Comparison of ENCODE assay signal across 14 cellular contexts in the genomic region with DNA sequence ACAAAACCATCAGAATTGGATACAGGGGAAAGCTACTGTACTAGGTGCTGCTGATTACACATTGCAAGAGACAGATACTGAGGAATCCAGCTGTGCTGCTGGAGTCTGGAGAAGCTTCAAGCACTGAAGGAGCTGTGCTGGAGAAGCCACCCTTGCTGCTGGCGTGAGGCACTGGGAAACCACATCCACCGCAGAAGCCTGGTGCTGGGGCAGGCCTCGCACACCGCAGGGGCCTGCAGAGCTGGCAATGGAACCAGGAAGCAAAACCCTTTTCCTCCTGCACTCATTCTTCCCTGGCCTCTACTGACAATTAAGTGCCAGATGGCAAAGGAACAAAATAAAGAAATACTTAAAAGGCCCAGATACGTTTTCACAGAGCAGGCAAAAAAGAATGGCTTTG.
DNase-seq lines count a peak whose midpoint lies in the region; ATAC-seq and TF ChIP-seq lines count a peak whose summit lies in the region.
"Had no signal": no experiment of that assay in that cellular context is flagged by ENCODE, and none has a peak within 500 bp of the region (broad histone marks: within the 10 kb centered on the region; RNA-seq: fewer than 3 reads in every experiment).

No MANE protein-coding gene starts in this region.

- H3K36me3 Mint-ChIP-seq in natural killer cell treated with Interleukin-12 subunit alpha and Interleukin-12 subunit beta and Interleukin-15 and Interleukin-18, amount 100 ng/mL, for 72 hours, result no peaks in the 10 kb centered on the region
- H3K36me3 Mint-ChIP-seq in natural killer cell (no peaks in the 10 kb centered on the region), activated B cell treated with CpG ODN at 0.5 μM for 24 hours (ENCODE audit: low read depth) (no peaks in the 10 kb centered on the region)

- CTCF ChIA-PET in activated B cell treated with CpG ODN at 0.5 μM for 24 hours (lab: Charles Lee), result no interaction called here

- POLR2A ChIA-PET in activated B cell treated with CpG ODN at 0.5 μM for 24 hours (lab: Charles Lee), result interaction anchor here (1.3 kb wide), 1 partner anchor 37 kb away, joined by 4 read pairs; no protein-coding TSS in a partner anchor

- 45 to 76% methylated on average over 5 of the region's 5 CpGs for WGBS in upper lobe of left lung, 2 donors

- H3K4me3 ChIP-seq in upper lobe of left lung, result no peak overlapping the region
- H3K4me3 ChIP-seq: PC-9 had no signal

- DNase-seq in natural killer cell treated with Interleukin-12 subunit alpha and Interleukin-12 subunit beta and Interleukin-15 and Interleukin-18, amount 100 ng/mL, for 72 hours (ENCODE audit: low spot score), result no peak
- DNase-seq in natural killer cell (no peak), NCI-H1092 (lab: John Stamatoyannopoulos, UW) (peak; percentile 2), activated B cell treated with CpG ODN at 0.5 μM for 24 hours (no peak), upper lobe of left lung (peak; percentile 44 to 47), glomerular visceral epithelial cell (ENCODE audit: extremely low spot score) (no peak)
- DNase-seq: cortex of kidney, foreskin keratinocyte, NCI-H1105, T-helper 9 cell had no signal

- no peaks in the 10 kb centered on the region for H3K36me3 ChIP-seq in upper lobe of left lung
- H3K36me3 ChIP-seq: neutrophil had no signal

- TF ChIP-seq EP300 in upper lobe of left lung (IDR thresholded peaks at IDR 0.05), result no peak

- H3K27ac ChIP-seq in upper lobe of left lung, result no peak overlapping the region
- H3K27ac ChIP-seq: foreskin keratinocyte, neutrophil, PC-9 had no signal

- peaks cover 5% of the 10 kb centered on the region in 2 donors for H3K4me1 Mint-ChIP-seq in natural killer cell treated with Interleukin-12 subunit alpha and Interleukin-12 subunit beta and Interleukin-15 and Interleukin-18, amount 100 ng/mL, for 72 hours (ENCODE audit: low read depth in 2 of 2)
- no peaks in the 10 kb centered on the region for H3K4me1 Mint-ChIP-seq in natural killer cell
- H3K4me1 Mint-ChIP-seq in activated B cell treated with CpG ODN at 0.5 μM for 24 hours, result peaks cover 25% of the 10 kb centered on the region

- H3K9me3 Mint-ChIP-seq in natural killer cell treated with Interleukin-12 subunit alpha and Interleukin-12 subunit beta and Interleukin-15 and Interleukin-18, amount 100 ng/mL, for 72 hours, result no peaks in the 10 kb centered on the region
- no peaks in the 10 kb centered on the region for H3K9me3 Mint-ChIP-seq in natural killer cell
- peaks cover 5% of the 10 kb centered on the region for H3K9me3 Mint-ChIP-seq in activated B cell treated with CpG ODN at 0.5 μM for 24 hours

- H3K9me3 ChIP-seq in upper lobe of left lung, result peaks cover 0 to 5% (median 0%) of the 10 kb centered on the region in 4 donors
- H3K9me3 ChIP-seq: neutrophil had no signal

- no peaks in the 10 kb centered on the region for H3K4me1 ChIP-seq in upper lobe of left lung
- H3K4me1 ChIP-seq: foreskin keratinocyte had no signal

- no peak overlapping the region for H3K27ac Mint-ChIP-seq in natural killer cell treated with Interleukin-12 subunit alpha and Interleukin-12 subunit beta and Interleukin-15 and Interleukin-18, amount 100 ng/mL, for 72 hours
- no peak overlapping the region for H3K27ac Mint-ChIP-seq in natural killer cell
- H3K27ac Mint-ChIP-seq in activated B cell treated with CpG ODN at 0.5 μM for 24 hours, result peak overlapping the region; percentile 32

- H3K27me3 Mint-ChIP-seq in natural killer cell treated with Interleukin-12 subunit alpha and Interleukin-12 subunit beta and Interleukin-15 and Interleukin-18, amount 100 ng/mL, for 72 hours, result no peaks in the 10 kb centered on the region
- no peaks in the 10 kb centered on the region for H3K27me3 Mint-ChIP-seq in natural killer cell (ENCODE audit: low read depth in 2 of 2)
- no peaks in the 10 kb centered on the region for H3K27me3 Mint-ChIP-seq in activated B cell treated with CpG ODN at 0.5 μM for 24 hours

- TF ChIP-seq POLR2A in upper lobe of left lung (IDR thresholded peaks at IDR 0.05), result no peak

- no peaks in the 10 kb centered on the region for H3K27me3 ChIP-seq in upper lobe of left lung
- H3K27me3 ChIP-seq: neutrophil had no signal

- no peak for ATAC-seq in natural killer cell treated with Interleukin-12 subunit alpha and Interleukin-12 subunit beta and Interleukin-15 and Interleukin-18, amount 100 ng/mL, for 72 hours
- ATAC-seq in natural killer cell, result no peak
- no peak for ATAC-seq in activated B cell treated with CpG ODN at 0.5 μM for 24 hours (ENCODE audit: low read depth)
- no peak for ATAC-seq in upper lobe of left lung (ENCODE audit: low FRiP score in 2 of 2)
- ATAC-seq in GM19035 (IDR thresholded peaks at IDR 0.05; ENCODE audit: unreplicated experiment), result no peak
- ATAC-seq in GM19351 (IDR thresholded peaks at IDR 0.05; ENCODE audit: unreplicated experiment), result no peak
- ATAC-seq: foreskin keratinocyte had no signal

- H3K4me3 Mint-ChIP-seq in natural killer cell treated with Interleukin-12 subunit alpha and Interleukin-12 subunit beta and Interleukin-15 and Interleukin-18, amount 100 ng/mL, for 72 hours, result peak overlapping the region; percentile 3
- H3K4me3 Mint-ChIP-seq in natural killer cell, result no peak overlapping the region
- H3K4me3 Mint-ChIP-seq in activated B cell treated with CpG ODN at 0.5 μM for 24 hours, result no peak overlapping the region

- intact Hi-C loops in natural killer cell (cut with micrococcal nuclease) (no loop called here), activated B cell treated with CpG ODN at 0.5 μM for 24 hours (cut with micrococcal nuclease) (loop anchor here (5.0 kb wide), 1 partner anchor 34 kb away; no protein-coding TSS in a partner anchor)

- TF ChIP-seq CTCF in natural killer cell (IDR thresholded peaks at IDR 0.05) (no peak), activated B cell treated with CpG ODN at 0.5 μM for 24 hours (IDR thresholded peaks at IDR 0.05) (no peak), upper lobe of left lung (IDR thresholded peaks at IDR 0.05) (no peak)

Comparison
In these comparisons a context has a peak if more than half of its experiments do, and no peak if none do; other contexts are left out.
1. DNase-seq: peak in NCI-H1092 (single experiment) and upper lobe of left lung (2 of 2); none in natural killer cell treated with Interleukin-12 subunit alpha and Interleukin-12 subunit beta and Interleukin-15 and Interleukin-18, amount 100 ng/mL, for 72 hours (single experiment), natural killer cell (single experiment), activated B cell treated with CpG ODN at 0.5 μM for 24 hours (single experiment) and glomerular visceral epithelial cell (single experiment).